ENCODE assay signal across 26 cellular contexts in genomic region chr19:29422686-29423085, GRCh38.
"Had no signal": no experiment of that assay in that cellular context is flagged by ENCODE, and none has a peak within 500 bp of the region (broad histone marks: within the 10 kb centered on the region; RNA-seq: fewer than 3 reads in every experiment).

No MANE protein-coding gene starts in this region.

- H3K79me2 ChIP-seq: hepatocyte had no signal

- H3K4me3 Mint-ChIP-seq: dendritic cell treated with granulocyte-macrophage colony-stimulating factor and Interleukin-4, amounts not matched to agents 40 ng/mL and 50 ng/mL, for 4 days; effector memory CD8-positive, alpha-beta T cell; endodermal cell had no signal

- H3K4me1 ChIP-seq: colonic mucosa, esophagus muscularis mucosa, foreskin keratinocyte, gastrocnemius medialis, gastroesophageal sphincter, heart left ventricle, heart right ventricle had no signal

- H3K4me3 ChIP-seq: colonic mucosa, coronary artery, dorsolateral prefrontal cortex, esophagus muscularis mucosa, esophagus squamous epithelium, gastrocnemius medialis, gastroesophageal sphincter, heart left ventricle, heart right ventricle, hepatocyte had no signal

- H3K27ac ChIP-seq: colonic mucosa, coronary artery, dorsolateral prefrontal cortex, epithelial cell of prostate, esophagus muscularis mucosa, esophagus squamous epithelium, foreskin keratinocyte, gastrocnemius medialis, gastroesophageal sphincter, heart left ventricle, heart right ventricle, hepatocyte had no signal

- ATAC-seq: effector memory CD8-positive, alpha-beta T cell; esophagus mucosa; foreskin keratinocyte; gastrocnemius medialis; gastroesophageal sphincter; heart left ventricle; heart right ventricle had no signal

- H3K27ac Mint-ChIP-seq: dendritic cell treated with granulocyte-macrophage colony-stimulating factor and Interleukin-4, amounts not matched to agents 40 ng/mL and 50 ng/mL, for 4 days; effector memory CD8-positive, alpha-beta T cell; endodermal cell had no signal

- H2AFZ ChIP-seq: hepatocyte had no signal

- H3K27me3 Mint-ChIP-seq: dendritic cell treated with granulocyte-macrophage colony-stimulating factor and Interleukin-4, amounts not matched to agents 40 ng/mL and 50 ng/mL, for 4 days had no signal

- H3K4me1 Mint-ChIP-seq: endodermal cell had no signal

- H3K36me3 ChIP-seq: colonic mucosa, esophagus muscularis mucosa, esophagus squamous epithelium, gastrocnemius medialis, gastroesophageal sphincter, heart left ventricle, heart right ventricle had no signal

- H3K9me3 Mint-ChIP-seq: dendritic cell treated with granulocyte-macrophage colony-stimulating factor and Interleukin-4, amounts not matched to agents 40 ng/mL and 50 ng/mL, for 4 days; effector memory CD8-positive, alpha-beta T cell had no signal

- H3K9me3 ChIP-seq: colonic mucosa, esophagus muscularis mucosa, esophagus squamous epithelium, gastrocnemius medialis, heart left ventricle had no signal

- H3K4me2 ChIP-seq: hepatocyte had no signal

- H3K27me3 ChIP-seq: colonic mucosa, dorsolateral prefrontal cortex, foreskin keratinocyte, gastrocnemius medialis, hepatocyte had no signal

- DNase-seq: colonic mucosa; cortex of kidney; dermis blood vessel endothelial cell; dorsolateral prefrontal cortex; effector CD4-positive, alpha-beta T cell; effector CD8-positive, alpha-beta T cell; effector memory CD4-positive, alpha-beta T cell; effector memory CD8-positive, alpha-beta T cell; endodermal cell; erythroblast; esophagus squamous epithelium; foreskin fibroblast; foreskin keratinocyte; foreskin melanocyte; gastrocnemius medialis; glutamatergic neuron; head of caudate nucleus; heart right ventricle had no signal
